17 cellular contexts compared by ENCODE assay signal in the genomic region with DNA sequence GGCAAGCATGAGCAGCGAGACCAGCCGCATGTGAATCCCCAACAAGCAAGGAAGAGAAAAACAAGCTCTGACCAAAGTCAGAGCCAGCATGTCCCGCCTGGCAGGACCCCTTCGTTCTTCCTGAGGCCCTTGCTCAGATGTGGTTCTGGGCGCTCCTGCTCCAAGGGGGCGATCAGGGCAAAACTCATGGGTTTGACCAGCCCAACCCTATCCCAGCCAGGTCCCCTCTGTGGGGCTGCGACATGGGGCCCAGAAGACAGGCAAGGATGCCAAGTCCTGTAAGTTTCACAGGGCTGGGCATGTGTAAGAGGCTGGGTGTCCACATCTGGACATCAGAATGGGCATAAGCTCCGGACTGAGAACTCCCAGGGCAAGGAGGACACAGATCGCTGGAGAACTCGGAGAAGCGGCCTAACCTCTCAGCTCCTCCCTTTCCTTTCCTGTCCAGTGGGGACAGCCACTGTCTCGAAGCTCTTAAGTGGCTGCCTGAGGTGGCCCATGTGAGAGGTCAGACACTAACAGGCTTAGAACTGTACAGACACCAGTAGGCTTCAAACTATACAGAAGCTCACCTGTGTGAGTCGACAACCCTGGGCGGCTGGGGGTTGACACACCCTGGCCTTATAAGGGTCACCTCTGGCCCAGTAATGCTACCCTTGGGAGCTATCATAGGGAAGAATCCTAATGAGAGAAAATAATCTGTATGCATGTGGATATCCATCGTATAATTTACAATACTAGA. TPM values are rescaled to one million over a fixed set of nuclear protein-coding genes. Genes with fewer than 3 reads are reported as not detected.
DNase-seq lines count a peak whose midpoint lies in the region; ATAC-seq and TF ChIP-seq lines count a peak whose summit lies in the region.
"Had no signal": no experiment of that assay in that cellular context is flagged by ENCODE, and none has a peak within 500 bp of the region (broad histone marks: within the 10 kb centered on the region; RNA-seq: fewer than 3 reads in every experiment).

No MANE protein-coding gene starts in this region.

- H3K27me3 Mint-ChIP-seq in activated CD8-positive, alpha-beta memory T cell treated with anti-CD3 and anti-CD28 coated beads, Interleukin-2, amount 10 ng/mL, durations not matched to agents 7 days and 5 days, result no peaks in the 10 kb centered on the region
- H3K27me3 Mint-ChIP-seq: activated CD4-positive, alpha-beta memory T cell treated with anti-CD3 and anti-CD28 coated beads for 36 hours; activated T-helper 17 cell treated with anti-CD3 and anti-CD28 coated beads, Interleukin-2, amount 50 U/mL, for 72 hours; IgD-negative memory B cell had no signal

- H3K4me3 ChIP-seq in spleen, result no peak overlapping the region
- H3K4me3 ChIP-seq: GM12878, HAP-1, psoas muscle had no signal

- peak overlapping the region in 7 of 8 donors; percentile 3 to 76 (median 69) for H3K27ac ChIP-seq in spleen
- H3K27ac ChIP-seq: psoas muscle had no signal

- peaks cover 8% of the 10 kb centered on the region for H3K36me3 Mint-ChIP-seq in activated CD8-positive, alpha-beta memory T cell treated with anti-CD3 and anti-CD28 coated beads, Interleukin-2, amount 10 ng/mL, durations not matched to agents 7 days and 5 days
- H3K36me3 Mint-ChIP-seq: IgD-negative memory B cell had no signal

- ATAC-seq in activated CD8-positive, alpha-beta memory T cell treated with anti-CD3 and anti-CD28 coated beads, Interleukin-2, amount 10 ng/mL, durations not matched to agents 7 days and 5 days, result no peak
- ATAC-seq in left lobe of liver (no peak), HG03135 (IDR thresholded peaks at IDR 0.05; ENCODE audit: unreplicated experiment) (no peak), GM21360 (IDR thresholded peaks at IDR 0.05; ENCODE audit: unreplicated experiment) (no peak)
- ATAC-seq: activated T-helper 17 cell treated with anti-CD3 and anti-CD28 coated beads, Interleukin-2, amount 50 U/mL, for 72 hours; GM12878 had no signal

- no peak for TF ChIP-seq POLR2A in spleen (IDR thresholded peaks at IDR 0.05)

- H3K4me3 Mint-ChIP-seq in activated CD8-positive, alpha-beta memory T cell treated with anti-CD3 and anti-CD28 coated beads, Interleukin-2, amount 10 ng/mL, durations not matched to agents 7 days and 5 days, result no peak overlapping the region
- H3K4me3 Mint-ChIP-seq: activated CD4-positive, alpha-beta memory T cell treated with anti-CD3 and anti-CD28 coated beads for 36 hours; activated T-helper 17 cell treated with anti-CD3 and anti-CD28 coated beads, Interleukin-2, amount 50 U/mL, for 72 hours had no signal

- peak; percentile 1 for DNase-seq in Ammon's horn (ENCODE audit: low spot score)
- peak; percentile 28 for DNase-seq in activated CD8-positive, alpha-beta memory T cell treated with anti-CD3 and anti-CD28 coated beads, Interleukin-2, amount 10 ng/mL, durations not matched to agents 7 days and 5 days
- peak; percentile 36 for DNase-seq in left lobe of liver (ENCODE audit: low spot score)
- no peak for DNase-seq in spleen
- DNase-seq in NCI-H2196 (lab: John Stamatoyannopoulos, UW; ENCODE audit: unreplicated experiment), result no peak
- no peak for DNase-seq in MV-4-11 (lab: John Stamatoyannopoulos, UW)
- DNase-seq: ACHN; activated CD4-positive, alpha-beta memory T cell treated with anti-CD3 and anti-CD28 coated beads for 36 hours; COR-L47; NCI-H2107 had no signal

- TF ChIP-seq CTCF in spleen (IDR thresholded peaks at IDR 0.05 in 8 of 11, conservative IDR thresholded peaks at IDR 0.05 in 3 of 11), result no peak

- H3K36me3 ChIP-seq in spleen, result peaks cover 0 to 23% (median 0%) of the 10 kb centered on the region in 6 donors
- H3K36me3 ChIP-seq: HAP-1 had no signal

- H3K4me1 Mint-ChIP-seq in activated CD8-positive, alpha-beta memory T cell treated with anti-CD3 and anti-CD28 coated beads, Interleukin-2, amount 10 ng/mL, durations not matched to agents 7 days and 5 days, result no peaks in the 10 kb centered on the region

- CTCF ChIA-PET in activated CD8-positive, alpha-beta memory T cell treated with anti-CD3 and anti-CD28 coated beads, Interleukin-2, amount 10 ng/mL, durations not matched to agents 7 days and 5 days (lab: Charles Lee), result no interaction called here

- H3K9me3 ChIP-seq in spleen, result no peaks in the 10 kb centered on the region
- H3K9me3 ChIP-seq: HAP-1, psoas muscle had no signal

- H3K27me3 ChIP-seq in spleen (replicated peaks in 1 of 7), result no peaks in the 10 kb centered on the region

- WGBS in spleen, 5 donors, result 85 to 93% (median 89%) methylated on average over 10 to 15 of the region's 15 CpGs

- peaks cover 6 to 47% (median 29%) of the 10 kb centered on the region in 6 donors for H3K4me1 ChIP-seq in spleen
- H3K4me1 ChIP-seq: HAP-1 had no signal

- H3K9me3 Mint-ChIP-seq in activated CD8-positive, alpha-beta memory T cell treated with anti-CD3 and anti-CD28 coated beads, Interleukin-2, amount 10 ng/mL, durations not matched to agents 7 days and 5 days (ENCODE audit: low read depth), result no peaks in the 10 kb centered on the region
- H3K9me3 Mint-ChIP-seq: activated T-helper 17 cell treated with anti-CD3 and anti-CD28 coated beads, Interleukin-2, amount 50 U/mL, for 72 hours; IgD-negative memory B cell had no signal

- intact Hi-C loops in spleen (cut with DNase I; ENCODE audit: low total_unique reads), result no loop called here

- no peak overlapping the region for H3K27ac Mint-ChIP-seq in activated CD8-positive, alpha-beta memory T cell treated with anti-CD3 and anti-CD28 coated beads, Interleukin-2, amount 10 ng/mL, durations not matched to agents 7 days and 5 days
- H3K27ac Mint-ChIP-seq: activated CD4-positive, alpha-beta memory T cell treated with anti-CD3 and anti-CD28 coated beads for 36 hours; activated T-helper 17 cell treated with anti-CD3 and anti-CD28 coated beads, Interleukin-2, amount 50 U/mL, for 72 hours; IgD-negative memory B cell had no signal

RNA-seq across cellular contexts. Expression of a gene that starts 48.9 kb away (rescaled TPM):
- total RNA-seq in activated CD8-positive, alpha-beta memory T cell treated with anti-CD3 and anti-CD28 coated beads, Interleukin-2, amount 10 ng/mL, durations not matched to agents 7 days and 5 days, result 1 to 10 TPM; 7.2 to 9.2 TPM
- total RNA-seq in left lobe of liver (2.8 TPM), spleen (10 to 100 TPM in 4 of 7 donors, 1 to 10 TPM in 3; 7.7 to 22.3 (median 16.4) TPM)
- 1 to 10 TPM; 2.7 to 4.5 (median 3.4) TPM for polyA plus RNA-seq in spleen

Comparison
In these comparisons a context has a peak if more than half of its experiments do, and no peak if none do; other contexts are left out.
1. DNase-seq: peak in Ammon's horn (single experiment), activated CD8-positive, alpha-beta memory T cell treated with anti-CD3 and anti-CD28 coated beads, Interleukin-2, amount 10 ng/mL, durations not matched to agents 7 days and 5 days (single experiment) and left lobe of liver (single experiment); none in spleen (single experiment), NCI-H2196 (single experiment) and MV-4-11 (single experiment).